Comparison of ENCODE assay signal across 35 cellular contexts in genomic region chr12:106745181-106745745, GRCh38. TPM values are rescaled to one million over a fixed set of nuclear protein-coding genes. Genes with fewer than 3 reads are reported as not detected.
DNase-seq lines count a peak whose midpoint lies in the region; ATAC-seq, FAIRE-seq and TF ChIP-seq lines count a peak whose summit lies in the region.
"Had no signal": no experiment of that assay in that cellular context is flagged by ENCODE, and none has a peak within 500 bp of the region (broad histone marks: within the 10 kb centered on the region; RNA-seq: fewer than 3 reads in every experiment).

No MANE protein-coding gene starts in this region.

- no TSS peak for BruUV-seq in K562 (replicated peaks; lab: Mats Ljungman, UMichigan)

- peak; percentile 51 to 90 for DNase-seq in HAP-1 (ENCODE audit: low spot score in 2 of 2)
- no peak for DNase-seq in K562 (ENCODE audit: extremely low read depth in 1 of 4, low spot score in 3 of 4)
- DNase-seq in caudate nucleus (lab: John Stamatoyannopoulos, UW), result peak in 6 of 61 donors; percentile 5 to 65 (median 18)
- DNase-seq in CD1c-positive myeloid dendritic cell (ENCODE audit: extremely low spot score), result no peak
- no peak for DNase-seq in NCI-H526 treated with DMSO at 0.1 percent for 48 hours (lab: John Stamatoyannopoulos, UW)
- no peak for DNase-seq in anterior cingulate cortex (lab: John Stamatoyannopoulos, UW)
- no peak for DNase-seq in small intestine
- DNase-seq: 8988T; ACHN; AML-193; BE2C; C1 segment of cervical spinal cord; Caco-2; Calu3; CD4-positive, alpha-beta memory T cell; CD4-positive, alpha-beta T cell; CD4-positive, CD25-positive, alpha-beta regulatory T cell; CD8-positive, alpha-beta memory T cell; CD8-positive, alpha-beta T cell; COR-L47; DMS 273 treated with DMSO at 0.1 percent for 48 hours; DMS153; DMS53; DMS79; DMS79 treated with DMSO at 0.1 percent for 48 hours; DND-41; EL had no signal

- FAIRE-seq in K562 (lab: Jason Lieb, UNC), result no peak
- FAIRE-seq in small intestine (lab: Jason Lieb, UNC), result no peak
- FAIRE-seq: A204.1, A549, D721Med had no signal

- intact Hi-C loops in K562 (cut with micrococcal nuclease), result no loop called here

- TF ChIP-seq POLR2A in K562 (conservative IDR thresholded peaks at IDR 0.05), result no peak

- no peaks in the 10 kb centered on the region for H4K20me1 ChIP-seq in K562 (replicated peaks; ENCODE audit: control insufficient read depth, insufficient read depth, low read length)
- H4K20me1 ChIP-seq: BLaER1; BLaER1 treated with 17β-estradiol and CSF1 and Interleukin-3, amounts not matched to agents 10 nM and 100 nM had no signal

- TF ChIP-seq EP300 in K562 (IDR thresholded peaks at IDR 0.05; ENCODE audit: low read length), result no peak

- H2AFZ ChIP-seq in K562 (ENCODE audit: low read depth, low read length), result peak overlapping the region; percentile 67

- CTCF ChIA-PET in HEK293 (lab: Yijun Ruan, JAX) (no interaction called here), K562 (lab: Yijun Ruan, JAX; ENCODE audit: low intra/inter-chr PET ratio) (no interaction called here)

- H3K36me3 ChIP-seq in HAP-1 (replicated peaks) (no peaks in the 10 kb centered on the region), HEK293 (ENCODE audit: control insufficient read depth in 2 of 2, insufficient read depth in 1 of 2, low read length in 2 of 2) (no peaks in the 10 kb centered on the region), K562 (ENCODE audit: control insufficient read depth, insufficient read depth, low read length) (no peaks in the 10 kb centered on the region), small intestine (ENCODE audit: control insufficient read depth in 2 of 2, insufficient read depth in 2 of 2, low read length in 2 of 2) (no peaks in the 10 kb centered on the region)
- H3K36me3 ChIP-seq: BE2C; BLaER1; BLaER1 treated with 17β-estradiol and CSF1 and Interleukin-3, amounts not matched to agents 10 nM and 100 nM had no signal

- no peak for TF ChIP-seq RAD21 in K562 (CRISPR knock-in tag; conservative IDR thresholded peaks at IDR 0.05 in 1 of 2, IDR thresholded peaks at IDR 0.05 in 1 of 2)

- TF ChIP-seq CTCF in HEK293 (tag by site-specific recombination; IDR thresholded peaks at IDR 0.05) (no peak), K562 (IDR thresholded peaks at IDR 0.05 in 2 of 3, conservative IDR thresholded peaks at IDR 0.05 in 1 of 3; ENCODE audit: insufficient read depth in 2 of 3, low read depth in 1 of 3, low read length in 3 of 3) (no peak)

- H3K9me3 ChIP-seq in HAP-1, result no peaks in the 10 kb centered on the region
- H3K9me3 ChIP-seq in HEK293 (ENCODE audit: control insufficient read depth, insufficient read depth, low read depth, low read length), result no peaks in the 10 kb centered on the region
- no peaks in the 10 kb centered on the region for H3K9me3 ChIP-seq in K562 (replicated peaks; ENCODE audit: control insufficient read depth, insufficient read depth, low read depth, low read length)
- H3K9me3 ChIP-seq in small intestine (ENCODE audit: control insufficient read depth, low read depth), result no peaks in the 10 kb centered on the region
- H3K9me3 ChIP-seq: A549; BE2C; BLaER1; BLaER1 treated with 17β-estradiol and CSF1 and Interleukin-3, amounts not matched to agents 10 nM and 100 nM; Caco-2 had no signal

- H3K27ac ChIP-seq in HEK293 (ENCODE audit: extremely low read depth, low read depth, low read length) (no peak overlapping the region), K562 (ENCODE audit: extremely low read depth, low read depth, low read length) (no peak overlapping the region), caudate nucleus (ENCODE audit: low read depth, low read length) (peak overlapping the region; percentile 58), small intestine (ENCODE audit: low read depth in 1 of 2, low read length in 1 of 2) (no peak overlapping the region)
- H3K27ac ChIP-seq: 22Rv1; A549; BLaER1; BLaER1 treated with 17β-estradiol and CSF1 and Interleukin-3, amounts not matched to agents 10 nM and 100 nM; C4-2B had no signal

- H3K4me3 ChIP-seq in HAP-1 (no peak overlapping the region), HEK293 (ENCODE audit: low read depth, low read length) (no peak overlapping the region), K562 (no peak overlapping the region), small intestine (ENCODE audit: low read depth in 1 of 2, low read length in 2 of 2) (no peak overlapping the region)
- H3K4me3 ChIP-seq: A549; BLaER1; BLaER1 treated with 17β-estradiol and CSF1 and Interleukin-3, amounts not matched to agents 10 nM and 100 nM had no signal

- no peak overlapping the region for H3K9ac ChIP-seq in K562 (ENCODE audit: insufficient read depth in 1 of 2, low read depth in 2 of 2, low read length in 2 of 2)
- H3K9ac ChIP-seq: BLaER1; BLaER1 treated with 17β-estradiol and CSF1 and Interleukin-3, amounts not matched to agents 10 nM and 100 nM had no signal

- H3K27me3 ChIP-seq in HAP-1 (ENCODE audit: low read depth) (no peaks in the 10 kb centered on the region), K562 (ENCODE audit: control insufficient read depth in 2 of 2, insufficient read depth in 2 of 2, low read length in 2 of 2) (peaks cover 4 to 10% of the 10 kb centered on the region in 2 experiments), small intestine (ENCODE audit: control insufficient read depth in 2 of 2, insufficient read depth in 2 of 2, low read length in 2 of 2) (no peaks in the 10 kb centered on the region)
- H3K27me3 ChIP-seq: BE2C; BLaER1; BLaER1 treated with 17β-estradiol and CSF1 and Interleukin-3, amounts not matched to agents 10 nM and 100 nM had no signal

- WGBS in K562 (ENCODE audit: insufficient coverage, low coverage, missing lambda C conversion rate), result 8% methylated on average over 4 of the region's 4 CpGs
- WGBS in small intestine, 3 donors, result 78 to 87% (median 85%) methylated on average over 4 of the region's 4 CpGs

- H3K4me1 ChIP-seq in HAP-1 (peaks cover 19% of the 10 kb centered on the region), HEK293 (ENCODE audit: control insufficient read depth, insufficient read depth, low read length) (no peaks in the 10 kb centered on the region), K562 (replicated peaks in 1 of 2; ENCODE audit: control insufficient read depth in 2 of 2, insufficient read depth in 2 of 2, low read length in 2 of 2) (no peaks in the 10 kb centered on the region; a peak in 2 of 5 replicates), small intestine (ENCODE audit: control insufficient read depth in 2 of 2, insufficient read depth in 1 of 2, low read depth in 1 of 2, low read length in 1 of 2) (no peaks in the 10 kb centered on the region)
- H3K4me1 ChIP-seq: BE2C, Caco-2 had no signal

- no peak overlapping the region for H3K4me2 ChIP-seq in K562 (ENCODE audit: insufficient read depth, low read length)
- H3K4me2 ChIP-seq: A549; BLaER1; BLaER1 treated with 17β-estradiol and CSF1 and Interleukin-3, amounts not matched to agents 10 nM and 100 nM had no signal

- no peaks in the 10 kb centered on the region for H3K79me2 ChIP-seq in K562 (ENCODE audit: control insufficient read depth, insufficient read depth, low read length)

- no peak for ATAC-seq in K562
- ATAC-seq: A549; CD8-positive, alpha-beta T cell had no signal

- POLR2A ChIA-PET in HEK293 (lab: Yijun Ruan, JAX), result no interaction called here
- POLR2A ChIA-PET in K562 (lab: Yijun Ruan, JAX), result no interaction called here

- no peaks in the 10 kb centered on the region for H3K9me1 ChIP-seq in K562 (ENCODE audit: control insufficient read depth, insufficient read depth, low read length)

- in situ Hi-C loops in HAP-1 (cut with MboI; ENCODE audit: low sequenced_read_pairs) (no loop called here), K562 (cut with MboI) (no loop called here)

TF ChIP-seq in HEK293, 187 proteins besides CTCF, POLR2A, EP300 and RAD21 (continues in another document):
- peak; percentile 64 for TF ChIP-seq ZNF341 (tag by site-specific recombination; IDR thresholded peaks at IDR 0.05; ENCODE audit: low read depth)

TF ChIP-seq in K562, 482 proteins besides CTCF, POLR2A, EP300 and RAD21:
- TF ChIP-seq HOXB6 (CRISPR knock-in tag; IDR thresholded peaks at IDR 0.05; ENCODE audit: borderline replicate concordance) (no peak), THRAP3 (IDR thresholded peaks at IDR 0.05; ENCODE audit: borderline replicate concordance) (no peak), FIP1L1 (IDR thresholded peaks at IDR 0.05; ENCODE audit: low read depth, low read length, poor library complexity, severe bottlenecking) (no peak), ZNF586 (CRISPR knock-in tag; conservative IDR thresholded peaks at IDR 0.05) (no peak), DNMT1 (IDR thresholded peaks at IDR 0.05) (no peak), FOXA1 (IDR thresholded peaks at IDR 0.05; ENCODE audit: borderline replicate concordance) (no peak), CBX1 (IDR thresholded peaks at IDR 0.05; ENCODE audit: low read depth) (no peak), TEAD2 (tag; IDR thresholded peaks at IDR 0.05) (no peak), HDGF (IDR thresholded peaks at IDR 0.05) (no peak), PHF21A (IDR thresholded peaks at IDR 0.05; ENCODE audit: borderline replicate concordance, low read depth) (no peak), KAT8 (IDR thresholded peaks at IDR 0.05; ENCODE audit: low read depth) (no peak), GABPA (tag; conservative IDR thresholded peaks at IDR 0.05; ENCODE audit: low read depth) (no peak)

RNA-seq across cellular contexts. Expression of gene RIC8B, which starts 29.2 kb away (rescaled TPM):
- 9.0 and 16.7 TPM in 2 replicates for total RNA-seq in K562 (2011; cell fraction: chromatin; rRNA removed; ENCODE audit: low replicate concordance)
- total RNA-seq in K562 (2011; cell fraction: nucleolus; rRNA removed), result 3.0 and 3.9 TPM in 2 replicates
- total RNA-seq in K562 (2011; cell fraction: nucleoplasm; rRNA removed), result 6.3 and 11.9 TPM in 2 replicates
- total RNA-seq in K562 (2014; rRNA removed) (2.2 and 2.9 TPM in 2 replicates), K562 (2014; rRNA removed; fragmentation: Illumina TruSeq; extraction: Trizol) (5.6 and 5.9 TPM in 2 replicates), K562 (2015; rRNA removed; fragmentation: Illumina TruSeq; extraction: Trizol) (6.4 and 7.2 TPM in 2 replicates), K562 (2021) (6.0 and 6.7 TPM in 2 replicates)
- polyA plus RNA-seq in K562 (2011; rRNA removed) (6.1 and 8.1 TPM in 2 replicates), K562 (2014; fragmentation: Illumina TruSeq; extraction: Trizol) (4.8 and 4.9 TPM in 2 replicates), K562 (2014; fragmentation: Nextera tagmentation; extraction: Ambion mirVana) (1 to 10 TPM in 1 of 2 experiments, under 1 TPM in 1; 0.92 to 1.6 TPM), K562 (2014; rRNA removed) (3.2 and 3.7 TPM in 2 replicates), small intestine (1 to 10 TPM; 3.0 to 5.9 (median 4.9) TPM)
- polyA plus RNA-seq in K562 (2011; cell fraction: cytosol; rRNA removed), result 2.1 and 3.3 TPM in 2 replicates
- polyA plus RNA-seq in K562 (2011; cell fraction: nucleus; rRNA removed), result 7.4 and 10.2 TPM in 2 replicates
- 5.0 and 5.8 TPM in 2 replicates for polyA plus RNA-seq in K562 (2012)
- polyA minus RNA-seq in K562 (2011; rRNA and poly(A)+ RNA removed), result 17.3 and 20.0 TPM in 2 replicates
- 2.3 and 6.4 TPM in 2 replicates for polyA minus RNA-seq in K562 (2011; cell fraction: cytosol; rRNA and poly(A)+ RNA removed)
- 7.8 and 13.4 TPM in 2 replicates for polyA minus RNA-seq in K562 (2011; cell fraction: nucleus; rRNA and poly(A)+ RNA removed)

Comparison
In these comparisons a context has a peak if more than half of its experiments do, and no peak if none do; other contexts are left out.
1. DNase-seq: peak in HAP-1 (2 of 2); none in K562 (0 of 4), CD1c-positive myeloid dendritic cell (single experiment), NCI-H526 treated with DMSO at 0.1 percent for 48 hours (single experiment), anterior cingulate cortex (0 of 58) and small intestine (single experiment).